14 cellular contexts compared by ENCODE assay signal in the genomic region with DNA sequence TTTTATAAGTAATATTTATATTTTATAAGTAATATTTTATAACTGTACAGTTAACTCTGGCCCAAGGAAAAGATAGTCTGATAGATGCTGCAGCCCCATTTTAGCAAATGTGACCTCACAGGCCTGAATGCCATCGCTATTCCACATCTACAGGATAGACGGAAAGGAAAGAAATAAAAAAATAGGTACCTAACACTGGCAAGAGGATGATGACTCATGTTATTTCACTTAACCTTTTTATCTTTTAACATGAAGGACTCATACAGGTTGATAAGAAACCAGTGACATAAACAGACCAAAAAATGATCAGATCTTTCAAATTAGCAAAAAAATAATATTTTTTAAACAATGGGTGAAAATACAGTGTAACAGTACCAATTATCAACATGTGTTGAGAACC. TPM values are rescaled to one million over a fixed set of nuclear protein-coding genes. Genes with fewer than 3 reads are reported as not detected.
DNase-seq lines count a peak whose midpoint lies in the region; ATAC-seq lines count a peak whose summit lies in the region.
"Had no signal": no experiment of that assay in that cellular context is flagged by ENCODE, and none has a peak within 500 bp of the region (broad histone marks: within the 10 kb centered on the region; RNA-seq: fewer than 3 reads in every experiment).

No MANE protein-coding gene starts in this region.

- peak overlapping the region; percentile 25 for H3K4me3 Mint-ChIP-seq in activated CD4-positive, alpha-beta T cell treated with anti-CD3 and anti-CD28 coated beads, Interleukin-2, amount 10 ng/mL, durations not matched to agents 7 days and 5 days
- peak overlapping the region; percentile 18 for H3K4me3 Mint-ChIP-seq in activated CD4-positive, alpha-beta memory T cell treated with anti-CD3 and anti-CD28 coated beads, Interleukin-2, amount 10 ng/mL, durations not matched to agents 7 days and 5 days
- H3K4me3 Mint-ChIP-seq: GM23338 had no signal

- peak overlapping the region; percentile 80 for H3K27ac Mint-ChIP-seq in activated CD4-positive, alpha-beta T cell treated with anti-CD3 and anti-CD28 coated beads, Interleukin-2, amount 10 ng/mL, durations not matched to agents 7 days and 5 days
- H3K27ac Mint-ChIP-seq in activated CD4-positive, alpha-beta memory T cell treated with anti-CD3 and anti-CD28 coated beads, Interleukin-2, amount 10 ng/mL, durations not matched to agents 7 days and 5 days = peak overlapping the region; percentile 8
- H3K27ac Mint-ChIP-seq: GM23338 had no signal

- H3K36me3 Mint-ChIP-seq in activated CD4-positive, alpha-beta T cell treated with anti-CD3 and anti-CD28 coated beads, Interleukin-2, amount 10 ng/mL, durations not matched to agents 7 days and 5 days (ENCODE audit: low read depth) = peaks cover 20% of the 10 kb centered on the region
- H3K36me3 Mint-ChIP-seq in activated CD4-positive, alpha-beta memory T cell treated with anti-CD3 and anti-CD28 coated beads, Interleukin-2, amount 10 ng/mL, durations not matched to agents 7 days and 5 days (ENCODE audit: low read depth) = peaks cover 13% of the 10 kb centered on the region

- H3K9me3 Mint-ChIP-seq in activated CD4-positive, alpha-beta T cell treated with anti-CD3 and anti-CD28 coated beads, Interleukin-2, amount 10 ng/mL, durations not matched to agents 7 days and 5 days = no peaks in the 10 kb centered on the region
- no peaks in the 10 kb centered on the region for H3K9me3 Mint-ChIP-seq in activated CD4-positive, alpha-beta memory T cell treated with anti-CD3 and anti-CD28 coated beads, Interleukin-2, amount 10 ng/mL, durations not matched to agents 7 days and 5 days
- H3K9me3 Mint-ChIP-seq: GM23338 had no signal

- DNase-seq in activated CD4-positive, alpha-beta T cell treated with anti-CD3 and anti-CD28 coated beads, Interleukin-2, amount 10 ng/mL, durations not matched to agents 7 days and 5 days = no peak
- no peak for DNase-seq in activated CD4-positive, alpha-beta T cell treated with anti-CD3 and anti-CD28 coated beads, Interleukin-2, amount 50 U/mL, for 1 hour
- DNase-seq in activated CD4-positive, alpha-beta memory T cell treated with anti-CD3 and anti-CD28 coated beads, Interleukin-2, amount 10 ng/mL, durations not matched to agents 7 days and 5 days = no peak
- peak; percentile 48 for DNase-seq in glomerular visceral epithelial cell (ENCODE audit: extremely low spot score)
- DNase-seq: foreskin melanocyte; GF-D8; stimulated activated CD4-positive, alpha-beta T cell treated with anti-CD3 and anti-CD28 coated beads, Interleukin-4, amount 100 ng/mL, for 4 hours had no signal

- ATAC-seq in HG03439 (IDR thresholded peaks at IDR 0.05; ENCODE audit: unreplicated experiment) (no peak), HG03354 (IDR thresholded peaks at IDR 0.05; ENCODE audit: poor library complexity, severe bottlenecking, unreplicated experiment) (no peak), GM21576 (IDR thresholded peaks at IDR 0.05; ENCODE audit: unreplicated experiment) (no peak)
- ATAC-seq: GM23338, sciatic nerve had no signal

- CTCF ChIA-PET in activated CD4-positive, alpha-beta T cell treated with anti-CD3 and anti-CD28 coated beads, Interleukin-2, amount 10 ng/mL, durations not matched to agents 7 days and 5 days (lab: Charles Lee) = no interaction called here
- CTCF ChIA-PET in activated CD4-positive, alpha-beta memory T cell treated with anti-CD3 and anti-CD28 coated beads, Interleukin-2, amount 10 ng/mL, durations not matched to agents 7 days and 5 days (lab: Charles Lee) = interaction anchor here (1.0 kb wide), 1 partner anchor 147 kb away, joined by 3 read pairs; no protein-coding TSS in a partner anchor

- peak overlapping the region; percentile 33; the same call in 1 of the 2 replicates for H3K4me3 ChIP-seq in GM08714 (ENCODE audit: low read length)
- H3K4me3 ChIP-seq: breast epithelium, GM23338 had no signal

- H3K4me1 Mint-ChIP-seq in activated CD4-positive, alpha-beta T cell treated with anti-CD3 and anti-CD28 coated beads, Interleukin-2, amount 10 ng/mL, durations not matched to agents 7 days and 5 days = peaks cover 73% of the 10 kb centered on the region
- peaks cover 69% of the 10 kb centered on the region for H3K4me1 Mint-ChIP-seq in activated CD4-positive, alpha-beta memory T cell treated with anti-CD3 and anti-CD28 coated beads, Interleukin-2, amount 10 ng/mL, durations not matched to agents 7 days and 5 days

- no peaks in the 10 kb centered on the region for H3K27me3 Mint-ChIP-seq in activated CD4-positive, alpha-beta T cell treated with anti-CD3 and anti-CD28 coated beads, Interleukin-2, amount 10 ng/mL, durations not matched to agents 7 days and 5 days
- H3K27me3 Mint-ChIP-seq in activated CD4-positive, alpha-beta memory T cell treated with anti-CD3 and anti-CD28 coated beads, Interleukin-2, amount 10 ng/mL, durations not matched to agents 7 days and 5 days = no peaks in the 10 kb centered on the region

- POLR2A ChIA-PET in activated CD4-positive, alpha-beta T cell treated with anti-CD3 and anti-CD28 coated beads, Interleukin-2, amount 10 ng/mL, durations not matched to agents 7 days and 5 days (lab: Charles Lee) = no interaction called here
- POLR2A ChIA-PET in activated CD4-positive, alpha-beta memory T cell treated with anti-CD3 and anti-CD28 coated beads, Interleukin-2, amount 10 ng/mL, durations not matched to agents 7 days and 5 days (lab: Charles Lee) = interaction anchor here (1.2 kb wide), 1 partner anchor 41 kb away, joined by 4 read pairs; no protein-coding TSS in a partner anchor

RNA-seq across cellular contexts. Expression of gene CD274, which starts 2.7 kb away (rescaled TPM):
- total RNA-seq in activated CD4-positive, alpha-beta T cell treated with anti-CD3 and anti-CD28 coated beads, Interleukin-2, amount 10 ng/mL, durations not matched to agents 7 days and 5 days = 10 to 100 TPM; 10.5 to 10.7 TPM
- total RNA-seq in activated CD4-positive, alpha-beta memory T cell treated with anti-CD3 and anti-CD28 coated beads, Interleukin-2, amount 10 ng/mL, durations not matched to agents 7 days and 5 days = 10 to 100 TPM; 12.4 to 12.6 TPM
- total RNA-seq: GM23338 had no signal

RNA-seq across cellular contexts. Expression of gene PLGRKT, which starts 15.3 kb away (rescaled TPM):
- total RNA-seq in activated CD4-positive, alpha-beta T cell treated with anti-CD3 and anti-CD28 coated beads, Interleukin-2, amount 10 ng/mL, durations not matched to agents 7 days and 5 days = 10 to 100 TPM; 35.0 to 35.7 TPM
- 10 to 100 TPM; 32.0 TPM for total RNA-seq in activated CD4-positive, alpha-beta memory T cell treated with anti-CD3 and anti-CD28 coated beads, Interleukin-2, amount 10 ng/mL, durations not matched to agents 7 days and 5 days

RNA-seq across cellular contexts. Expression of gene PDCD1LG2, which starts 57.3 kb away (rescaled TPM):
- total RNA-seq in activated CD4-positive, alpha-beta T cell treated with anti-CD3 and anti-CD28 coated beads, Interleukin-2, amount 10 ng/mL, durations not matched to agents 7 days and 5 days = 1 to 10 TPM; 2.2 TPM
- 1 to 10 TPM; 4.1 to 4.8 TPM for total RNA-seq in activated CD4-positive, alpha-beta memory T cell treated with anti-CD3 and anti-CD28 coated beads, Interleukin-2, amount 10 ng/mL, durations not matched to agents 7 days and 5 days
- total RNA-seq: GM23338 had no signal
